In genomic region chr19:1261512-1261862, GRCh38 we compare ENCODE assay signal across 8 cellular contexts. TPM values are rescaled to one million over a fixed set of nuclear protein-coding genes. Genes with fewer than 3 reads are reported as not detected.
DNase-seq lines count a peak whose midpoint lies in the region; ATAC-seq, FAIRE-seq and TF ChIP-seq lines count a peak whose summit lies in the region.

No MANE protein-coding gene starts in this region.

- H3K4me1 Mint-ChIP-seq in IgD-negative memory B cell = peaks cover 38 to 44% (median 41%) of the 10 kb centered on the region in 3 donors

- ATAC-seq in GM12878 = no peak

- H3K4me2 ChIP-seq in BLaER1 = peak overlapping the region; percentile 100
- H3K4me2 ChIP-seq in GM12878 (ENCODE audit: control insufficient read depth, insufficient read depth) = peak overlapping the region; percentile 97

- H3K36me3 Mint-ChIP-seq in IgD-negative memory B cell = peaks cover 3% of the 10 kb centered on the region

- POLR2A ChIA-PET in GM12878 (lab: Charles Lee) = interaction anchor here (0.8 to 8.7 kb wide), 6 partner anchors 9 to 194 kb away, joined by 4 to 184 read pairs (median 10); partner anchors contain the start of genes ARHGAP45, ATP5F1D and FAM174C

- CTCF ChIA-PET in GM12878 (lab: Yijun Ruan, JAX) = interaction anchor here (1.5 to 2.5 kb wide), 2 partner anchors 8 to 17 kb away, joined by 11 to 16 read pairs; no protein-coding TSS in a partner anchor

- H3K27me3 Mint-ChIP-seq in IgD-negative memory B cell = peaks cover 1% of the 10 kb centered on the region

- RAD21 ChIA-PET in GM12878 (lab: Charles Lee; ENCODE audit: unreplicated experiment) = interaction anchor here (3.8 kb wide), 1 partner anchor 17 kb away, joined by 24 read pairs; no protein-coding TSS in a partner anchor

- TF ChIP-seq RAD21 in GM12878 (IDR thresholded peaks at IDR 0.05; ENCODE audit: insufficient read depth, low read depth, low read length) = no peak

- H3K4me1 ChIP-seq in BLaER1 (peaks cover 96% of the 10 kb centered on the region), GM12878 (ENCODE audit: control insufficient read depth, insufficient read depth, low read length) (peaks cover 58% of the 10 kb centered on the region), transverse colon (peaks cover 59 to 82% (median 77%) of the 10 kb centered on the region in 4 donors)

- intact Hi-C loops in GM12878 (cut with micrococcal nuclease; ENCODE audit: unreplicated experiment) (no loop called here), lower leg skin (cut with DNase I; ENCODE audit: low total_unique reads) (no loop called here), transverse colon (cut with DNase I; ENCODE audit: low total_unique reads) (no loop called here)

- H3K27me3 ChIP-seq in BLaER1 (no peaks in the 10 kb centered on the region), GM12878 (replicated peaks in 1 of 2; ENCODE audit: control insufficient read depth in 2 of 2, insufficient read depth in 2 of 2, low read length in 1 of 2) (no peaks in the 10 kb centered on the region), transverse colon (no peaks in the 10 kb centered on the region)

- BruUV-seq in GM12878 (replicated peaks; lab: Mats Ljungman, UMichigan) = no TSS peak

- peak overlapping the region; percentile 78 to 99 (median 96) for H3K4me3 Mint-ChIP-seq in IgD-negative memory B cell

- TF ChIP-seq POLR2A in GM12878 (IDR thresholded peaks at IDR 0.05; ENCODE audit: low read depth, low read length) = no peak; the same call in 1 of the 2 replicates
- no peak for TF ChIP-seq POLR2A in lower leg skin (IDR thresholded peaks at IDR 0.05)
- TF ChIP-seq POLR2A in transverse colon (IDR thresholded peaks at IDR 0.05) = no peak

- H3K4me3 ChIP-seq in BLaER1 (peak overlapping the region; percentile 76), GM12878 (peak overlapping the region; percentile 92), lower leg skin (ENCODE audit: low read depth, poor library complexity, severe bottlenecking) (peak overlapping the region; percentile 45), transverse colon (peak overlapping the region; percentile 55 to 72 (median 61))

- no peaks in the 10 kb centered on the region for H3K9me3 Mint-ChIP-seq in IgD-negative memory B cell

- H4K20me1 ChIP-seq in BLaER1 (peaks cover 72% of the 10 kb centered on the region), GM12878 (ENCODE audit: control insufficient read depth, insufficient read depth) (no peaks in the 10 kb centered on the region)

- H3K27ac ChIP-seq in BLaER1 (peak overlapping the region; percentile 82), GM12878 (ENCODE audit: control insufficient read depth, insufficient read depth) (peak overlapping the region; percentile 91), transverse colon (peak overlapping the region; percentile 98 to 100 (median 98))

- TF ChIP-seq EP300 in GM12878 (IDR thresholded peaks at IDR 0.05; ENCODE audit: borderline replicate concordance in 1 of 2, control insufficient read depth in 1 of 2, low read depth in 2 of 2, low read length in 2 of 2) (0 out of 4 replicates have a peak, but pooled peaks of 1 of the 2 experiments have one; percentile 4), transverse colon (IDR thresholded peaks at IDR 0.05; ENCODE audit: low read depth) (no peak)

- H3K9me3 ChIP-seq in BLaER1 (no peaks in the 10 kb centered on the region), GM12878 (replicated peaks; ENCODE audit: control insufficient read depth, insufficient read depth, low read length) (no peaks in the 10 kb centered on the region), transverse colon (no peaks in the 10 kb centered on the region)

- H2AFZ ChIP-seq in GM12878 (ENCODE audit: control insufficient read depth, low read depth, low read length) = no peak overlapping the region; the same call in 1 of the 2 replicates

- H3K36me3 ChIP-seq in BLaER1 (peaks cover 18% of the 10 kb centered on the region), GM12878 (ENCODE audit: control insufficient read depth in 2 of 2, insufficient read depth in 2 of 2, low read length in 1 of 2) (peaks cover 0 to 7% of the 10 kb centered on the region in 2 experiments; a peak in 3 of 4 replicates), transverse colon (peaks cover 0 to 12% (median 4%) of the 10 kb centered on the region in 4 donors)

- peak overlapping the region; percentile 95 to 100 (median 98) for H3K27ac Mint-ChIP-seq in IgD-negative memory B cell

- SMC1A ChIA-PET in GM12878 (lab: Charles Lee; ENCODE audit: uncharacterized antibody, unreplicated experiment) = interaction anchor here (1.0 to 1.8 kb wide), 3 partner anchors 8 to 213 kb away, joined by 3 to 6 read pairs (median 5); no protein-coding TSS in a partner anchor

- peaks cover 35% of the 10 kb centered on the region for H3K79me2 ChIP-seq in GM12878 (ENCODE audit: control insufficient read depth, insufficient read depth, low read length)

- DNase-seq in GM12878 (ENCODE audit: low read depth, low spot score) (no peak), lower leg skin (ENCODE audit: low spot score in 2 of 2) (peak in 1 of 2 donors; percentile 90), transverse colon (peak; percentile 46), G401 (ENCODE audit: low spot score) (no peak), T1000 (lab: John Stamatoyannopoulos, UW) (no peak)
- no peak for DNase-seq in activated CD4-positive, CD25-positive, alpha-beta regulatory T cell treated with anti-CD3 and anti-CD28 coated beads, Interleukin-2, amount 50 U/mL, for 72 hours

- under 1% methylated on average over 16 of the region's 16 CpGs for WGBS in GM12878 (ENCODE audit: insufficient coverage, insufficient replicate concordance, low lambda C conversion rate, missing lambda C conversion rate)
- 5 to 13% methylated on average over 16 of the region's 16 CpGs for WGBS in lower leg skin, 2 donors
- 5 to 15% methylated on average over 4 to 16 of the region's 16 CpGs for WGBS in transverse colon (ENCODE audit: low coverage in 1 of 2), 2 donors

- peak in 1 of 3 experiments; percentile 21; a peak in 1 of 6 replicates for TF ChIP-seq CTCF in GM12878 (IDR thresholded peaks at IDR 0.05 in 2 of 3, conservative IDR thresholded peaks at IDR 0.05 in 1 of 3; ENCODE audit: control insufficient read depth in 2 of 3, extremely low read depth in 1 of 3, insufficient read depth in 1 of 3, low read depth in 3 of 3, low read length in 3 of 3)
- TF ChIP-seq CTCF in lower leg skin (IDR thresholded peaks at IDR 0.05) = no peak
- peak in 3 of 5 experiments; percentile 26 to 65 (median 54) for TF ChIP-seq CTCF in transverse colon (IDR thresholded peaks at IDR 0.05)

- in situ Hi-C loops in GM12878 (cut with MboI) = loop anchor here (10.0 kb wide), 1 partner anchor 823 kb away; no protein-coding TSS in a partner anchor
- in situ Hi-C loops in transverse colon (cut with MboI; ENCODE audit: low pct_ligation_motif_present in 1 of 4, low pct_unique_long_range_greater_than_20kb in 1 of 4, low sequenced_read_pairs in 3 of 4) = no loop called here
- in situ Hi-C loops in G401 (cut with HindIII; ENCODE audit: low sequenced_read_pairs) = no loop called here

- no peak for FAIRE-seq in GM12878 (lab: Jason Lieb, UNC)

- peak overlapping the region; percentile 77 for H3K9ac ChIP-seq in BLaER1
- H3K9ac ChIP-seq in GM12878 (ENCODE audit: control insufficient read depth, insufficient read depth, low read length) = peak overlapping the region; percentile 77

RNA-seq across cellular contexts. Expression of gene CIRBP, which starts 7.6 kb away (rescaled TPM):
- 377 TPM for polyA plus RNA-seq in IgD-negative memory B cell
- total RNA-seq in GM12878 (2013; cell fraction: nucleolus; rRNA removed) = 275 and 320 TPM in 2 replicates
- total RNA-seq in GM12878 (2014; rRNA removed) = 216 and 225 TPM in 2 replicates
- total RNA-seq in GM12878 (2014; rRNA removed; fragmentation: Illumina TruSeq; extraction: Trizol) = 228 and 243 TPM in 2 replicates
- 264 and 284 TPM in 2 replicates for total RNA-seq in GM12878 (2021)
- 115 TPM for polyA plus RNA-seq in GM12878 (2011; ENCODE audit: low read depth)
- polyA plus RNA-seq in GM12878 (2011; rRNA removed) = 153 and 253 TPM in 2 replicates
- 253 and 279 TPM in 2 replicates for polyA plus RNA-seq in GM12878 (2011; cell fraction: cytosol; rRNA removed)
- polyA plus RNA-seq in GM12878 (2011; cell fraction: nucleus; rRNA removed) = 892 and 1,145 TPM in 2 replicates
- polyA plus RNA-seq in GM12878 (2012) = 254 and 374 TPM in 2 replicates
- polyA plus RNA-seq in GM12878 (2014; fragmentation: Illumina TruSeq; extraction: Trizol) = 152 and 313 TPM in 2 replicates
- polyA plus RNA-seq in GM12878 (2014; fragmentation: Nextera tagmentation; extraction: Ambion mirVana) = 10 to 100 TPM; 27.6 to 52.4 TPM
- 335 and 370 TPM in 2 replicates for polyA plus RNA-seq in GM12878 (2014; rRNA removed)
- polyA plus RNA-seq in GM12878 (2016; fragmentation: Nextera tagmentation; extraction: Ambion mirVana) = 100 to 1,000 TPM; 162 to 166 TPM
- 50.8 and 65.0 TPM in 2 replicates for polyA minus RNA-seq in GM12878 (2011; rRNA and poly(A)+ RNA removed)
- 44.4 and 56.1 TPM in 2 replicates for polyA minus RNA-seq in GM12878 (2011; cell fraction: cytosol; rRNA and poly(A)+ RNA removed)
- 81.2 and 108 TPM in 2 replicates for polyA minus RNA-seq in GM12878 (2011; cell fraction: nucleus; rRNA and poly(A)+ RNA removed)
- total RNA-seq in lower leg skin = 100 to 1,000 TPM; 496 to 546 (median 545) TPM
- 100 to 1,000 TPM; 431 to 488 (median 460) TPM for total RNA-seq in transverse colon
- total RNA-seq in G401 (2014; rRNA removed; shearing (Covaris generic)) = 196 and 215 TPM in 2 replicates

RNA-seq across cellular contexts. Expression of gene MIDN, which starts 13.1 kb away (rescaled TPM):
- polyA plus RNA-seq in IgD-negative memory B cell (4.8 TPM), GM12878 (2011; rRNA removed) (7.6 and 12.2 TPM in 2 replicates), GM12878 (2014; fragmentation: Illumina TruSeq; extraction: Trizol) (4.2 and 7.9 TPM in 2 replicates), GM12878 (2014; fragmentation: Nextera tagmentation; extraction: Ambion mirVana) (under 1 TPM; 0.38 to 0.63 TPM), GM12878 (2014; rRNA removed) (30.9 and 33.7 TPM in 2 replicates), GM12878 (2016; fragmentation: Nextera tagmentation; extraction: Ambion mirVana) (1 to 10 TPM; 2.3 TPM)
- 69.3 and 73.1 TPM in 2 replicates for total RNA-seq in GM12878 (2013; cell fraction: nucleolus; rRNA removed)
- total RNA-seq in GM12878 (2014; rRNA removed) (6.1 and 8.4 TPM in 2 replicates), GM12878 (2014; rRNA removed; fragmentation: Illumina TruSeq; extraction: Trizol) (6.5 and 7.0 TPM in 2 replicates), GM12878 (2021) (51.5 and 52.3 TPM in 2 replicates), lower leg skin (100 to 1,000 TPM in 1 of 4 donors, 10 to 100 TPM in 3; 59.7 to 119 (median 78.7) TPM), transverse colon (100 to 1,000 TPM in 3 of 4 donors, 10 to 100 TPM in 1; 89.4 to 379 (median 116) TPM)
- polyA plus RNA-seq in GM12878 (2011; ENCODE audit: low read depth) = 6.0 TPM
- 24.2 and 29.5 TPM in 2 replicates for polyA plus RNA-seq in GM12878 (2011; cell fraction: cytosol; rRNA removed)
- polyA plus RNA-seq in GM12878 (2011; cell fraction: nucleus; rRNA removed) = 102 and 129 TPM in 2 replicates
- polyA plus RNA-seq in GM12878 (2012) = 26.6 and 35.6 TPM in 2 replicates
- polyA minus RNA-seq in GM12878 (2011; rRNA and poly(A)+ RNA removed) = 2.3 and 11.8 TPM in 2 replicates
- 21.7 and 23.8 TPM in 2 replicates for polyA minus RNA-seq in GM12878 (2011; cell fraction: cytosol; rRNA and poly(A)+ RNA removed)
- polyA minus RNA-seq in GM12878 (2011; cell fraction: nucleus; rRNA and poly(A)+ RNA removed) = 29.9 and 46.6 TPM in 2 replicates
- 14.0 and 17.5 TPM in 2 replicates for total RNA-seq in G401 (2014; rRNA removed; shearing (Covaris generic))

RNA-seq across cellular contexts. Expression of gene FAM174C, which starts 13.8 kb away (rescaled TPM):
- polyA plus RNA-seq in IgD-negative memory B cell (115 TPM), GM12878 (2011; rRNA removed) (14.8 and 29.6 TPM in 2 replicates), GM12878 (2014; fragmentation: Illumina TruSeq; extraction: Trizol) (1.1 and 8.1 TPM in 2 replicates), GM12878 (2014; fragmentation: Nextera tagmentation; extraction: Ambion mirVana) (1 to 10 TPM in 1 of 2 experiments, under 1 TPM in 1; 0.89 to 6.9 TPM), GM12878 (2014; rRNA removed) (94.6 and 104 TPM in 2 replicates), GM12878 (2016; fragmentation: Nextera tagmentation; extraction: Ambion mirVana) (10 to 100 TPM; 72.0 to 79.9 TPM)
- total RNA-seq in GM12878 (2013; cell fraction: nucleolus; rRNA removed) = 15.3 and 16.8 TPM in 2 replicates
- total RNA-seq in GM12878 (2014; rRNA removed) (52.8 and 57.6 TPM in 2 replicates), GM12878 (2014; rRNA removed; fragmentation: Illumina TruSeq; extraction: Trizol) (15.4 and 18.8 TPM in 2 replicates), GM12878 (2021) (71.8 and 73.0 TPM in 2 replicates), lower leg skin (10 to 100 TPM; 66.3 to 74.1 (median 68.8) TPM), transverse colon (100 to 1,000 TPM in 2 of 4 donors, 10 to 100 TPM in 2; 72.5 to 116 (median 99.0) TPM)
- 13.7 TPM for polyA plus RNA-seq in GM12878 (2011; ENCODE audit: low read depth)
- 85.8 and 125 TPM in 2 replicates for polyA plus RNA-seq in GM12878 (2011; cell fraction: cytosol; rRNA removed)
- polyA plus RNA-seq in GM12878 (2011; cell fraction: nucleus; rRNA removed) = 64.1 and 89.0 TPM in 2 replicates
- 61.2 and 63.0 TPM in 2 replicates for polyA plus RNA-seq in GM12878 (2012)
- 10.3 and 34.2 TPM in 2 replicates for polyA minus RNA-seq in GM12878 (2011; rRNA and poly(A)+ RNA removed)
- 20.5 and 25.9 TPM in 2 replicates for polyA minus RNA-seq in GM12878 (2011; cell fraction: cytosol; rRNA and poly(A)+ RNA removed)
- polyA minus RNA-seq in GM12878 (2011; cell fraction: nucleus; rRNA and poly(A)+ RNA removed) = 11.1 and 20.1 TPM in 2 replicates
- total RNA-seq in G401 (2014; rRNA removed; shearing (Covaris generic)) = 37.9 and 45.0 TPM in 2 replicates

RNA-seq across cellular contexts. Expression of gene ATP5F1D, which starts 19.9 kb away (rescaled TPM):
- polyA plus RNA-seq in IgD-negative memory B cell (339 TPM), GM12878 (2011; rRNA removed) (18.5 and 46.6 TPM in 2 replicates), GM12878 (2014; fragmentation: Illumina TruSeq; extraction: Trizol) (1.4 and 12.8 TPM in 2 replicates), GM12878 (2014; fragmentation: Nextera tagmentation; extraction: Ambion mirVana) (10 to 100 TPM in 1 of 2 experiments, 1 to 10 TPM in 1; 7.2 to 45.0 TPM), GM12878 (2014; rRNA removed) (179 and 216 TPM in 2 replicates), GM12878 (2016; fragmentation: Nextera tagmentation; extraction: Ambion mirVana) (100 to 1,000 TPM; 355 to 357 TPM)
- 14.2 and 16.6 TPM in 2 replicates for total RNA-seq in GM12878 (2013; cell fraction: nucleolus; rRNA removed)
- total RNA-seq in GM12878 (2014; rRNA removed) (45.8 and 52.5 TPM in 2 replicates), GM12878 (2014; rRNA removed; fragmentation: Illumina TruSeq; extraction: Trizol) (18.9 and 23.6 TPM in 2 replicates), GM12878 (2021) (304 and 305 TPM in 2 replicates), lower leg skin (100 to 1,000 TPM; 121 to 198 (median 146) TPM), transverse colon (100 to 1,000 TPM; 157 to 650 (median 240) TPM)
- polyA plus RNA-seq in GM12878 (2011; ENCODE audit: low read depth) = 34.8 TPM
- 109 and 189 TPM in 2 replicates for polyA plus RNA-seq in GM12878 (2011; cell fraction: cytosol; rRNA removed)
- polyA plus RNA-seq in GM12878 (2011; cell fraction: nucleus; rRNA removed) = 95.0 and 142 TPM in 2 replicates
- polyA plus RNA-seq in GM12878 (2012) = 163 and 185 TPM in 2 replicates
- 38.4 and 79.7 TPM in 2 replicates for polyA minus RNA-seq in GM12878 (2011; rRNA and poly(A)+ RNA removed)
- polyA minus RNA-seq in GM12878 (2011; cell fraction: cytosol; rRNA and poly(A)+ RNA removed) = 73.8 and 96.8 TPM in 2 replicates
- polyA minus RNA-seq in GM12878 (2011; cell fraction: nucleus; rRNA and poly(A)+ RNA removed) = 21.4 and 39.0 TPM in 2 replicates
- total RNA-seq in G401 (2014; rRNA removed; shearing (Covaris generic)) = 61.3 and 98.5 TPM in 2 replicates

RNA-seq across cellular contexts. Expression of gene CBARP, which starts 23.7 kb away (rescaled TPM):
- polyA plus RNA-seq in IgD-negative memory B cell (not detected), GM12878 (2011; rRNA removed) (0.03 and 0.04 TPM in 2 replicates), GM12878 (2014; fragmentation: Illumina TruSeq; extraction: Trizol) (0.04 TPM in 1 of 2 replicates, not detected in the other), GM12878 (2014; fragmentation: Nextera tagmentation; extraction: Ambion mirVana) (not detected), GM12878 (2014; rRNA removed) (0.55 and 0.93 TPM in 2 replicates), GM12878 (2016; fragmentation: Nextera tagmentation; extraction: Ambion mirVana) (under 1 TPM in 1 of 2 experiments, not detected in 1; 0.18 TPM)
- 1.2 and 1.3 TPM in 2 replicates for total RNA-seq in GM12878 (2013; cell fraction: nucleolus; rRNA removed)
- total RNA-seq in GM12878 (2014; rRNA removed) (0.44 and 0.51 TPM in 2 replicates), GM12878 (2014; rRNA removed; fragmentation: Illumina TruSeq; extraction: Trizol) (0.05 and 0.09 TPM in 2 replicates), GM12878 (2021) (0.59 and 0.61 TPM in 2 replicates), lower leg skin (10 to 100 TPM in 3 of 4 donors, 1 to 10 TPM in 1; 8.1 to 16.7 (median 13.6) TPM), transverse colon (1 to 10 TPM in 1 of 4 donors, under 1 TPM in 2, not detected in 1; 0.32 to 5.2 (median 0.68) TPM)
- 0.12 TPM for polyA plus RNA-seq in GM12878 (2011; ENCODE audit: low read depth)
- 0.09 and 0.28 TPM in 2 replicates for polyA plus RNA-seq in GM12878 (2011; cell fraction: cytosol; rRNA removed)
- polyA plus RNA-seq in GM12878 (2011; cell fraction: nucleus; rRNA removed) = 2.0 and 2.3 TPM in 2 replicates
- polyA plus RNA-seq in GM12878 (2012) = 1.2 and 1.9 TPM in 2 replicates
- not detected in 2 replicates for polyA minus RNA-seq in GM12878 (2011; rRNA and poly(A)+ RNA removed)
- polyA minus RNA-seq in GM12878 (2011; cell fraction: cytosol; rRNA and poly(A)+ RNA removed) = 0.83 TPM in 1 of 2 replicates, not detected in the other
- 0.19 TPM in 1 of 2 replicates, not detected in the other for polyA minus RNA-seq in GM12878 (2011; cell fraction: nucleus; rRNA and poly(A)+ RNA removed)
- total RNA-seq in G401 (2014; rRNA removed; shearing (Covaris generic)) = 3.6 and 5.6 TPM in 2 replicates

Comparison
In these comparisons a context has a peak if more than half of its experiments do, and no peak if none do; other contexts are left out.
1. CTCF ChIP-seq: peak in transverse colon (3 of 5); none in lower leg skin (0 of 3).
2. Peak in every context shown above with its lines, with median percentiles within 50 percentile points of each other: H3K27ac ChIP-seq and H3K4me3 ChIP-seq.